ENCODE assay signal across 25 cellular contexts in genomic region chr5:10827571-10827970, GRCh38.
"Had no signal": no experiment of that assay in that cellular context is flagged by ENCODE, and none has a peak within 500 bp of the region (broad histone marks: within the 10 kb centered on the region; RNA-seq: fewer than 3 reads in every experiment).

No MANE protein-coding gene starts in this region.

- H3K27me3 ChIP-seq: colonic mucosa, right lobe of liver, tibial artery, upper lobe of right lung had no signal

- DNase-seq: activated B cell treated with CpG ODN at 0.5 μM for 24 hours; activated CD4-positive, alpha-beta T cell treated with anti-CD3 and anti-CD28 coated beads for 36 hours; activated CD4-positive, alpha-beta T cell treated with anti-CD3 and anti-CD28 coated beads, Interleukin-2, amount 50 U/mL, for 4 hours; activated naive CD4-positive, alpha-beta T cell; activated T-cell treated with anti-CD3 and anti-CD28 coated beads for 4 hours; activated T-cell treated with anti-CD3 and anti-CD28 coated beads, Interleukin-2, amount 50 U/mL, for 72 hours; colonic mucosa; effector memory CD4-positive, alpha-beta T cell; left ventricle myocardium inferior; mucosa of descending colon; right lobe of liver; stimulated activated CD4-positive, alpha-beta T cell treated with anti-CD3 and anti-CD28 coated beads, Interleukin-1b, Interleukin-23, amount 100 ng/mL, for 48 hours; stimulated activated CD4-positive, alpha-beta T cell treated with anti-CD3 and anti-CD28 coated beads, Interleukin-4, amount 100 ng/mL, for 4 hours; stimulated activated CD8-positive, alpha-beta memory T cell treated with anti-CD3 and anti-CD28 coated beads, Interleukin-4, amount 100 ng/mL, for 48 hours; stimulated activated naive B cell treated with anti-CD40 and anti-IgM and Interleukin-4, amounts not matched to agents 10 μg/mL and 1 μg/mL and 100 μg/mL, for 72 hours; stomach; T-helper 1 cell; tibial artery; upper lobe of right lung had no signal

- H3K4me1 ChIP-seq: colonic mucosa, left ventricle myocardium inferior, right lobe of liver, stomach, suprapubic skin, upper lobe of right lung had no signal

- H3K9me3 Mint-ChIP-seq: activated B cell treated with CpG ODN at 0.5 μM for 24 hours; activated naive CD4-positive, alpha-beta T cell treated with anti-CD3 and anti-CD28 coated beads, Interleukin-2, amount 50 U/mL, for 72 hours; activated T-cell treated with anti-CD3 and anti-CD28 coated beads, Interleukin-2, amount 50 U/mL, for 72 hours; natural killer cell treated with Interleukin-12 subunit alpha and Interleukin-12 subunit beta and Interleukin-15 and Interleukin-18, amount 100 ng/mL, for 72 hours; stimulated activated naive B cell treated with anti-CD40 and anti-IgM and Interleukin-4, amounts not matched to agents 10 μg/mL and 1 μg/mL and 100 μg/mL, for 72 hours; T-helper 2 cell treated with Interferon-gamma antibody and Interleukin-4, amounts not matched to agents 5 μg/mL and 100 μg/mL, for 36 hours had no signal

- H3K36me3 ChIP-seq: colonic mucosa, left ventricle myocardium inferior, right lobe of liver, stomach, suprapubic skin, tibial artery, upper lobe of right lung had no signal

- H3K4me3 Mint-ChIP-seq: activated B cell treated with CpG ODN at 0.5 μM for 24 hours; activated CD4-positive, alpha-beta T cell treated with anti-CD3 and anti-CD28 coated beads for 36 hours; activated T-cell treated with anti-CD3 and anti-CD28 coated beads, Interleukin-2, amount 50 U/mL, for 72 hours; natural killer cell treated with Interleukin-12 subunit alpha and Interleukin-12 subunit beta and Interleukin-15 and Interleukin-18, amount 100 ng/mL, for 72 hours; stimulated activated naive B cell treated with anti-CD40 and anti-IgM and Interleukin-4, amounts not matched to agents 10 μg/mL and 1 μg/mL and 100 μg/mL, for 72 hours; T-helper 2 cell treated with Interferon-gamma antibody and Interleukin-4, amounts not matched to agents 5 μg/mL and 100 μg/mL, for 36 hours had no signal

- H3K27ac Mint-ChIP-seq: activated B cell treated with CpG ODN at 0.5 μM for 24 hours; activated CD4-positive, alpha-beta T cell treated with anti-CD3 and anti-CD28 coated beads for 36 hours; activated naive CD4-positive, alpha-beta T cell treated with anti-CD3 and anti-CD28 coated beads, Interleukin-2, amount 50 U/mL, for 72 hours; activated T-cell treated with anti-CD3 and anti-CD28 coated beads, Interleukin-2, amount 50 U/mL, for 72 hours; natural killer cell treated with Interleukin-12 subunit alpha and Interleukin-12 subunit beta and Interleukin-15 and Interleukin-18, amount 100 ng/mL, for 72 hours; stimulated activated naive B cell treated with anti-CD40 and anti-IgM and Interleukin-4, amounts not matched to agents 10 μg/mL and 1 μg/mL and 100 μg/mL, for 72 hours; T-helper 2 cell treated with Interferon-gamma antibody and Interleukin-4, amounts not matched to agents 5 μg/mL and 100 μg/mL, for 36 hours had no signal

- H3K9me3 ChIP-seq: colonic mucosa, left ventricle myocardium inferior, mucosa of descending colon, right lobe of liver, stomach, suprapubic skin, tibial artery, upper lobe of right lung had no signal

- H3K4me3 ChIP-seq: colonic mucosa, left ventricle myocardium inferior, lung, mucosa of descending colon, right lobe of liver, skin epidermis, stomach, suprapubic skin, tibial artery, upper lobe of right lung had no signal

- H3K27ac ChIP-seq: colonic mucosa, left ventricle myocardium inferior, right lobe of liver, skin epidermis, stomach, suprapubic skin, tibial artery, upper lobe of right lung had no signal

- H3K4me1 Mint-ChIP-seq: activated CD4-positive, alpha-beta T cell treated with anti-CD3 and anti-CD28 coated beads for 36 hours had no signal

- H3K36me3 Mint-ChIP-seq: activated naive CD4-positive, alpha-beta T cell treated with anti-CD3 and anti-CD28 coated beads, Interleukin-2, amount 50 U/mL, for 72 hours; natural killer cell treated with Interleukin-12 subunit alpha and Interleukin-12 subunit beta and Interleukin-15 and Interleukin-18, amount 100 ng/mL, for 72 hours; stimulated activated naive B cell treated with anti-CD40 and anti-IgM and Interleukin-4, amounts not matched to agents 10 μg/mL and 1 μg/mL and 100 μg/mL, for 72 hours had no signal

- ATAC-seq: activated CD4-positive, alpha-beta T cell treated with anti-CD3 and anti-CD28 coated beads for 36 hours; activated naive CD4-positive, alpha-beta T cell treated with anti-CD3 and anti-CD28 coated beads, Interleukin-2, amount 50 U/mL, for 72 hours; activated T-cell treated with anti-CD3 and anti-CD28 coated beads, Interleukin-2, amount 50 U/mL, for 72 hours; mucosa of descending colon; natural killer cell treated with Interleukin-12 subunit alpha and Interleukin-12 subunit beta and Interleukin-15 and Interleukin-18, amount 100 ng/mL, for 72 hours; right lobe of liver; stimulated activated naive B cell treated with anti-CD40 and anti-IgM and Interleukin-4, amounts not matched to agents 10 μg/mL and 1 μg/mL and 100 μg/mL, for 72 hours; upper lobe of right lung had no signal
